In the genomic region with DNA sequence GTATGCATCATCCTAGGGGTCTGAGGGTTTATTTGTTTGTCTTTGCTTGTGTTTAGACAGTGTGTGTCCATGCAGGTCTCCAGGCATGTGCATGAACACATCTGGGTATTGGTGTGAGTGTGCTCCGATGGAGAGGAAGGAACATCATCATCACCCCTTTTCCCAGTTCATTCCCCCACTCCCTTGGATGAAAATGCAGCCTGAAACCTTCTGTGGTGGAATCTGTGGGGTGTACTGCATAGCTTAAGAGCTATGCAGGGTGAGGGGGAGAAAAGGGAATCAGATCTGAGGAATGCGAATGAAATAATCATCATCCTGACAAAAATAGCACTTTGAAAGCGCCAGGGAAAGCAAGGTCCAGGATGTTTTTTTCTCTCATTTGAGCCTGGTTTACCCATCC, we compare ENCODE assay signal across 23 cellular contexts.
DNase-seq lines count a peak whose midpoint lies in the region; TF ChIP-seq lines count a peak whose summit lies in the region.
"Had no signal": no experiment of that assay in that cellular context is flagged by ENCODE, and none has a peak within 500 bp of the region (broad histone marks: within the 10 kb centered on the region; RNA-seq: fewer than 3 reads in every experiment).

No MANE protein-coding gene starts in this region.

- WGBS in GM23248 (ENCODE audit: low coverage in 1 of 2, low lambda C conversion rate in 2 of 2, missing lambda C conversion rate in 2 of 2), 2 experiments = 23 to 37% methylated on average over 3 of the region's 3 CpGs

- no peaks in the 10 kb centered on the region for H3K79me2 ChIP-seq in GM23248 (ENCODE audit: insufficient read depth)

- H4K20me1 ChIP-seq in GM23248 (ENCODE audit: insufficient read depth) = no peaks in the 10 kb centered on the region

- intact Hi-C loops in posterior vena cava (cut with DNase I) = no loop called here

- peaks cover 49% of the 10 kb centered on the region for H3K4me1 ChIP-seq in GM23248 (ENCODE audit: insufficient read depth)
- no peaks in the 10 kb centered on the region for H3K4me1 ChIP-seq in HAP-1
- H3K4me1 ChIP-seq in right atrium auricular region = peaks cover 0 to 4% of the 10 kb centered on the region in 2 donors

- H3K9me3 ChIP-seq in AG04450 (ENCODE audit: control insufficient read depth, insufficient read depth, low read length) (no peaks in the 10 kb centered on the region; the same call in 1 of the 2 replicates), GM23248 (ENCODE audit: low read depth) (no peaks in the 10 kb centered on the region), HAP-1 (peaks cover 37% of the 10 kb centered on the region), right atrium auricular region (no peaks in the 10 kb centered on the region)
- H3K9me3 ChIP-seq: ascending aorta, ovary had no signal

- no peak overlapping the region for H3K9ac ChIP-seq in GM23248

- H3K27ac ChIP-seq in AG04450 (ENCODE audit: low read depth, low read length) = no peak overlapping the region
- H3K27ac ChIP-seq in GM23248 = peak overlapping the region; percentile 46
- H3K27ac ChIP-seq in right atrium auricular region = no peak overlapping the region
- H3K27ac ChIP-seq: ascending aorta, C4-2B, ovary had no signal

- peak overlapping the region; percentile 35; the same call in 1 of the 2 replicates for H2AFZ ChIP-seq in GM23248

- CTCF ChIA-PET in AG04450 (lab: Charles Lee) = interaction anchor here (0.6 kb wide), 1 partner anchor 13 kb away, joined by 5 read pairs; no protein-coding TSS in a partner anchor

- DNase-seq in AG04450 (ENCODE audit: low read depth, low spot score) (peak; percentile 23), GM23248 (peak; percentile 63), astrocyte of the cerebellum (ENCODE audit: low read depth) (peak; percentile 28), kidney tubule cell (ENCODE audit: low spot score) (peak; percentile 38), HAP-1 (ENCODE audit: low spot score in 2 of 2) (no peak), posterior vena cava (ENCODE audit: low spot score) (no peak), right atrium auricular region (ENCODE audit: low spot score) (no peak), NCI-H2081 (lab: John Stamatoyannopoulos, UW) (no peak)
- DNase-seq: activated CD4-positive, alpha-beta T cell treated with anti-CD3 and anti-CD28 coated beads, Interleukin-2, amount 50 U/mL, for 4 hours; activated gamma-delta T cell; DMS 273 treated with DMSO at 0.1 percent for 48 hours; effector memory CD4-positive, alpha-beta T cell; HCEC 1CT; KBM-7; left cardiac atrium; naive B cell; NCI-H748 treated with DMSO at 0.1 percent for 48 hours; ovary; right cardiac atrium; T1000; trophoblast cell had no signal

- no peak for TF ChIP-seq CTCF in AG04450 (IDR thresholded peaks at IDR 0.05; ENCODE audit: low read depth, low read length)
- no peak for TF ChIP-seq CTCF in astrocyte of the cerebellum (IDR thresholded peaks at IDR 0.05; ENCODE audit: low read depth, low read length, missing control alignments)
- TF ChIP-seq CTCF in right atrium auricular region (IDR thresholded peaks at IDR 0.05) = no peak

- H3K4me2 ChIP-seq in GM23248 (ENCODE audit: unreplicated experiment) = peak overlapping the region; percentile 43

- H3K27me3 ChIP-seq in AG04450 (ENCODE audit: control insufficient read depth, insufficient read depth, low read length) (no peaks in the 10 kb centered on the region), GM23248 (replicated peaks; ENCODE audit: insufficient read depth) (no peaks in the 10 kb centered on the region), HAP-1 (ENCODE audit: low read depth) (no peaks in the 10 kb centered on the region), right atrium auricular region (no peaks in the 10 kb centered on the region)
- H3K27me3 ChIP-seq: ascending aorta, ovary had no signal

- no peaks in the 10 kb centered on the region for H3K9me2 ChIP-seq in GM23248 (ENCODE audit: insufficient read depth)

- no peaks in the 10 kb centered on the region for H3K36me3 ChIP-seq in GM23248 (ENCODE audit: low read depth)
- no peaks in the 10 kb centered on the region for H3K36me3 ChIP-seq in HAP-1 (replicated peaks)
- no peaks in the 10 kb centered on the region for H3K36me3 ChIP-seq in right atrium auricular region
- H3K36me3 ChIP-seq: ascending aorta, ovary had no signal

- POLR2A ChIA-PET in AG04450 (lab: Yijun Ruan, JAX) = no interaction called here

- peaks cover 16% of the 10 kb centered on the region for H3F3A ChIP-seq in GM23248 (ENCODE audit: insufficient read depth)

- H3K4me3 ChIP-seq in AG04450 (ENCODE audit: low read depth, low read length) = no peak overlapping the region
- no peak overlapping the region for H3K4me3 ChIP-seq in GM23248
- no peak overlapping the region for H3K4me3 ChIP-seq in astrocyte of the cerebellum (ENCODE audit: low read depth, low read length)
- no peak overlapping the region for H3K4me3 ChIP-seq in HAP-1
- H3K4me3 ChIP-seq in right atrium auricular region = no peak overlapping the region
- H3K4me3 ChIP-seq: ascending aorta, ovary had no signal

- in situ Hi-C loops in GM23248 (cut with MboI) (no loop called here), astrocyte of the cerebellum (cut with HindIII; ENCODE audit: low sequenced_read_pairs) (loop anchor here (5.0 kb wide), 1 partner anchor 66 kb away; no protein-coding TSS in a partner anchor), HAP-1 (cut with MboI; ENCODE audit: low sequenced_read_pairs) (no loop called here)

Comparison
In these comparisons a context has a peak if more than half of its experiments do, and no peak if none do; other contexts are left out.
1. DNase-seq: peak in AG04450 (single experiment), GM23248 (single experiment), astrocyte of the cerebellum (single experiment) and kidney tubule cell (single experiment); none in HAP-1 (0 of 2), posterior vena cava (single experiment), right atrium auricular region (single experiment) and NCI-H2081 (0 of 2).